Comparison of ENCODE assay signal across 8 cellular contexts in genomic region chr7:32500922-32501341, GRCh38. TPM values are rescaled to one million over a fixed set of nuclear protein-coding genes. Genes with fewer than 3 reads are reported as not detected.
DNase-seq lines count a peak whose midpoint lies in the region; ATAC-seq and TF ChIP-seq lines count a peak whose summit lies in the region.

No MANE protein-coding gene starts in this region.

- H3K4me3 ChIP-seq in mucosa of descending colon: no peak overlapping the region

- no peak for TF ChIP-seq CTCF in CD14-positive monocyte (IDR thresholded peaks at IDR 0.05)
- TF ChIP-seq CTCF in mucosa of descending colon (IDR thresholded peaks at IDR 0.05): no peak

- intact Hi-C loops in CD14-positive monocyte (cut with micrococcal nuclease) (no loop called here), mucosa of descending colon (cut with DNase I, micrococcal nuclease) (no loop called here)

- H3K4me1 Mint-ChIP-seq in CD14-positive monocyte: peaks cover 48% of the 10 kb centered on the region
- peaks cover 68% of the 10 kb centered on the region for H3K4me1 Mint-ChIP-seq in activated naive CD8-positive, alpha-beta T cell (ENCODE audit: low read depth)

- H3K9me3 Mint-ChIP-seq in CD14-positive monocyte: peaks cover 0 to 8% (median 0%) of the 10 kb centered on the region in 7 donors
- no peaks in the 10 kb centered on the region for H3K9me3 Mint-ChIP-seq in activated naive CD8-positive, alpha-beta T cell (ENCODE audit: low read depth)

- DNase-seq in CD14-positive monocyte (ENCODE audit: low spot score): peak; percentile 48
- no peak for DNase-seq in mucosa of descending colon
- no peak for DNase-seq in NCI-H345 treated with DMSO at 0.1 percent for 48 hours (lab: John Stamatoyannopoulos, UW; ENCODE audit: unreplicated experiment)
- no peak for DNase-seq in islet precursor cell
- no peak for DNase-seq in NCI-H1694 treated with DMSO at 0.1 percent for 48 hours (lab: John Stamatoyannopoulos, UW)

- H3K4me1 ChIP-seq in mucosa of descending colon (ENCODE audit: low read depth): peaks cover 25% of the 10 kb centered on the region

- H3K36me3 Mint-ChIP-seq in CD14-positive monocyte: peaks cover 3 to 13% of the 10 kb centered on the region in 2 donors
- peaks cover 9% of the 10 kb centered on the region for H3K36me3 Mint-ChIP-seq in activated naive CD8-positive, alpha-beta T cell

- no peaks in the 10 kb centered on the region for H3K9me3 ChIP-seq in mucosa of descending colon

- H3K36me3 ChIP-seq in mucosa of descending colon (ENCODE audit: low read depth): no peaks in the 10 kb centered on the region

- H3K4me3 Mint-ChIP-seq in CD14-positive monocyte: peak overlapping the region in 1 of 2 donors; percentile 52
- H3K4me3 Mint-ChIP-seq in activated naive CD8-positive, alpha-beta T cell: peak overlapping the region; percentile 74

- H3K27ac Mint-ChIP-seq in CD14-positive monocyte: peak overlapping the region; percentile 67 to 94 (median 83)
- H3K27ac Mint-ChIP-seq in activated naive CD8-positive, alpha-beta T cell: peak overlapping the region; percentile 83

- ATAC-seq in GM19463 (IDR thresholded peaks at IDR 0.05; ENCODE audit: unreplicated experiment) (peak; percentile 68), HG03575 (IDR thresholded peaks at IDR 0.05; ENCODE audit: extremely low read depth, insufficient number of reproducible peaks, low FRiP score, unreplicated experiment) (peak; percentile 66), mucosa of descending colon (peak; percentile 33)

- peaks cover 0 to 1% (median 0%) of the 10 kb centered on the region in 3 donors for H3K27me3 Mint-ChIP-seq in CD14-positive monocyte (ENCODE audit: low read depth in 3 of 3)
- no peaks in the 10 kb centered on the region for H3K27me3 Mint-ChIP-seq in activated naive CD8-positive, alpha-beta T cell

RNA-seq across cellular contexts. Expression of gene AVL9, which starts 5.6 kb away (rescaled TPM):
- polyA plus RNA-seq in CD14-positive monocyte: 10 to 100 TPM; 16.3 to 16.8 TPM
- 10 to 100 TPM; 56.7 to 81.2 (median 74.5) TPM for total RNA-seq in mucosa of descending colon

RNA-seq across cellular contexts. Expression of gene LSM5, which starts 10.8 kb away (rescaled TPM):
- polyA plus RNA-seq in CD14-positive monocyte: 10 to 100 TPM; 78.2 to 81.1 TPM
- 10 to 100 TPM; 27.2 to 44.0 (median 30.2) TPM for total RNA-seq in mucosa of descending colon
